ENCODE assay signal across 1 cellular context in genomic region chr3:171172070-171172469, GRCh38.
TF ChIP-seq lines count a peak whose summit lies in the region.

No MANE protein-coding gene starts in this region.

TF ChIP-seq in K562, 482 proteins besides CTCF, POLR2A, EP300 and RAD21 (continued from another document):
- no peak for TF ChIP-seq MEF2D (tag; conservative IDR thresholded peaks at IDR 0.05; ENCODE audit: low read depth)
- TF ChIP-seq ZNF436 (CRISPR knock-in tag; IDR thresholded peaks at IDR 0.05) = no peak
- no peak for TF ChIP-seq E2F6 (IDR thresholded peaks at IDR 0.05; ENCODE audit: borderline replicate concordance in 1 of 2, extremely low read depth in 1 of 2, insufficient read depth in 1 of 2, insufficient read length in 1 of 2, low read depth in 1 of 2, low read length in 1 of 2, poor library complexity in 1 of 2, severe bottlenecking in 1 of 2)
- TF ChIP-seq NR2C2 (CRISPR knock-in tag; IDR thresholded peaks at IDR 0.05) = no peak
- no peak for TF ChIP-seq NR2C2 (tag; IDR thresholded peaks at IDR 0.05)
- TF ChIP-seq POLR3G (IDR thresholded peaks at IDR 0.05; ENCODE audit: extremely low read depth, insufficient read length, insufficient replicate concordance) = no peak
- no peak for TF ChIP-seq NFIX (CRISPR knock-in tag; IDR thresholded peaks at IDR 0.05; ENCODE audit: low read depth)
